1 cellular context compared by ENCODE assay signal in the genomic region with DNA sequence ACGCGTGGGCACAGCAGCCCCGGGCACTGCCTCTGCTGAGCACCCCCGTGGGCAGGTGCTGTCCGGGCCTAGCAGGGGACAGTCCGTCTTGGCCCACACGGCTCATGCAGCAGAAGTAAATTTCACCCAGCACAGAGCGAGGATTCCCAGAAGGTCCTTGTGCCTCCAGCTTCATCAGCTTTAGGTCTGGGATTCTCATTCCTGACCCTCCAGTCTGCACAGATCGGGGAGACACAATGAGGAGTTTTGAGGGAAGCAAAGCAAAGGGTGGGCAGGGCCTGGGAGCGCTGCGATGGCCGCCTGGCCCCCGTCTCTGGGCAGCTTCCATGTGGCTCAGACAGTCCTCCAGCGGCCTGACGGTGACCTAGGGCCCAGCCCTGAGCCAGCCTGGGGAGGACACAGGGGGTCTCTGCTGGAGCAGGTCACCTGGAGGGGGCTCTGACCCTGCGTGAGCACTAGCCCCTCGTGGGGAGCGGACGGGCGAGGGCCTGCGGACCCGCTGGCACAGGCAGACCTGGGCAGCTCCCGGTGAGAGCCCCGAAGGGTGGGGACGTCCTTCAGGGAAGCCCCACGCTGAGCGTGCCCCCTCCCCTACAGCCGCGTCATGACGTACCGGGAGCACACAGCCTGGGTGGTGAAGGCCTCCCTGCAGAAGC.
A peak's percentile ranks its signal among the peaks of the same experiment; 100 is the strongest.
TF ChIP-seq lines count a peak whose summit lies in the region.

No MANE protein-coding gene starts in this region.

TF ChIP-seq in K562, 482 proteins besides CTCF, POLR2A, EP300 and RAD21:
- TF ChIP-seq LARP7 (IDR thresholded peaks at IDR 0.05) (no peak), POLR2G (IDR thresholded peaks at IDR 0.05; ENCODE audit: low read depth, low read length) (0 out of 2 replicates have a peak, but pooled peaks have one; percentile 1)
